Comparison of ENCODE assay signal across 21 cellular contexts in the genomic region with DNA sequence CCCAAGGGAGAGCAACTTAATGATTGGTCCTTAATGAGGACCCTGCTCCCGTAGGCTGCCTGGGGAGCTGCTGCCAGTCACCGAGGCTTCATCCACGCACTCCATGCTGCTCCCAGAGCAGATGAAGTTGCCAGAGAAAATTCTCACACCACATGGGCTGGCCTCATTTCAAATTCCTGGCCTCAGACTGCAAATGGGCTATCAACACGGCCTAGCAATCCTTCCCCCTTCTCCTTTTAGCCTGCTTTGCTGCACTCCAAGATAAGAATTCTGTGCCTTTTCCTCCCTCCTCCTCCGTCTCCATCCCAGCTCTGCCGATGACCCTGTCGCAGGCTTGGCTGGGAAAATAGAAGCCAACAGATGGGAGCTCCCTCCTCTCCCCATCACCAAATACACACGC.
"Had no signal": no experiment of that assay in that cellular context is flagged by ENCODE, and none has a peak within 500 bp of the region (broad histone marks: within the 10 kb centered on the region; RNA-seq: fewer than 3 reads in every experiment).

No MANE protein-coding gene starts in this region.

- H3K27me3 ChIP-seq: cardiac muscle cell, colonic mucosa, hepatocyte, right lobe of liver, testis had no signal

- H3K27me3 Mint-ChIP-seq: activated naive CD4-positive, alpha-beta T cell treated with anti-CD3 and anti-CD28 coated beads, Interleukin-2, amount 50 U/mL, for 24 hours; stimulated activated naive CD8-positive, alpha-beta T cell treated with anti-CD3 and anti-CD28 coated beads, Interleukin-15, amount 100 ng/mL, for 72 hours; type B pancreatic cell had no signal

- H3K36me3 ChIP-seq: cardiac muscle cell, colonic mucosa, right lobe of liver had no signal

- H3K27ac Mint-ChIP-seq: activated naive CD4-positive, alpha-beta T cell treated with anti-CD3 and anti-CD28 coated beads, Interleukin-2, amount 50 U/mL, for 24 hours; mesothelial cell of epicardium; nephron progenitor cell; stimulated activated naive CD8-positive, alpha-beta T cell treated with anti-CD3 and anti-CD28 coated beads, Interleukin-15, amount 100 ng/mL, for 72 hours; T-helper 1 cell treated with Interleukin-12 subunit alpha and Interleukin-12 subunit beta and Interleukin-4 antibody, amounts not matched to agents 30 μg/mL and 1 μg/mL, for 36 hours; type B pancreatic cell had no signal

- ATAC-seq: left colon; right lobe of liver; stimulated activated naive CD8-positive, alpha-beta T cell treated with anti-CD3 and anti-CD28 coated beads, Interleukin-15, amount 100 ng/mL, for 72 hours had no signal

- DNase-seq: activated CD4-positive, alpha-beta T cell treated with anti-CD3 and anti-CD28 coated beads, Interleukin-2, amount 50 U/mL, for 1 hour; activated CD8-positive, alpha-beta memory T cell treated with anti-CD3 and anti-CD28 coated beads for 24 hours; activated CD8-positive, alpha-beta memory T cell treated with anti-CD3 and anti-CD28 coated beads, Interleukin-2, amount 50 U/mL, for 48 hours; activated effector memory CD4-positive, alpha-beta T cell treated with Interleukin-2 at 50 U/mL for 16 hours; activated T-cell treated with anti-CD3 and anti-CD28 coated beads, Interleukin-2, amount 50 U/mL, for 48 hours; colonic mucosa; left colon; nephron progenitor cell; psoas muscle; stimulated activated CD4-positive, alpha-beta T cell treated with anti-CD3 and anti-CD28 coated beads, Interleukin-4, amount 100 ng/mL, for 1 hour; stimulated activated naive CD8-positive, alpha-beta T cell treated with anti-CD3 and anti-CD28 coated beads, Interleukin-15, amount 100 ng/mL, for 72 hours; testis had no signal

- H3K9me3 Mint-ChIP-seq: activated naive CD4-positive, alpha-beta T cell treated with anti-CD3 and anti-CD28 coated beads, Interleukin-2, amount 50 U/mL, for 24 hours; mesothelial cell of epicardium; nephron progenitor cell; stimulated activated naive CD8-positive, alpha-beta T cell treated with anti-CD3 and anti-CD28 coated beads, Interleukin-15, amount 100 ng/mL, for 72 hours; T-helper 1 cell treated with Interleukin-12 subunit alpha and Interleukin-12 subunit beta and Interleukin-4 antibody, amounts not matched to agents 30 μg/mL and 1 μg/mL, for 36 hours; type B pancreatic cell had no signal

- H3K9me3 ChIP-seq: colonic mucosa, psoas muscle, right lobe of liver, testis had no signal

- H3K4me2 ChIP-seq: hepatocyte, smooth muscle cell had no signal

- H3K4me1 ChIP-seq: colonic mucosa, right lobe of liver, testis had no signal

- H3K27ac ChIP-seq: cardiac muscle cell, colonic mucosa, hepatocyte, psoas muscle, right lobe of liver, testis had no signal

- H3K79me2 ChIP-seq: hepatocyte had no signal

- H3K4me3 ChIP-seq: cardiac muscle cell, colonic mucosa, hepatocyte, lung, psoas muscle, right lobe of liver, smooth muscle cell, testis had no signal

- H3K36me3 Mint-ChIP-seq: activated naive CD4-positive, alpha-beta T cell treated with anti-CD3 and anti-CD28 coated beads, Interleukin-2, amount 50 U/mL, for 24 hours; mesothelial cell of epicardium; type B pancreatic cell had no signal

- H2AFZ ChIP-seq: hepatocyte had no signal

- H3K4me3 Mint-ChIP-seq: activated naive CD4-positive, alpha-beta T cell treated with anti-CD3 and anti-CD28 coated beads, Interleukin-2, amount 50 U/mL, for 24 hours; mesothelial cell of epicardium; nephron progenitor cell; stimulated activated naive CD8-positive, alpha-beta T cell treated with anti-CD3 and anti-CD28 coated beads, Interleukin-15, amount 100 ng/mL, for 72 hours; T-helper 1 cell treated with Interleukin-12 subunit alpha and Interleukin-12 subunit beta and Interleukin-4 antibody, amounts not matched to agents 30 μg/mL and 1 μg/mL, for 36 hours; type B pancreatic cell had no signal
